36 cellular contexts compared by ENCODE assay signal in the genomic region with DNA sequence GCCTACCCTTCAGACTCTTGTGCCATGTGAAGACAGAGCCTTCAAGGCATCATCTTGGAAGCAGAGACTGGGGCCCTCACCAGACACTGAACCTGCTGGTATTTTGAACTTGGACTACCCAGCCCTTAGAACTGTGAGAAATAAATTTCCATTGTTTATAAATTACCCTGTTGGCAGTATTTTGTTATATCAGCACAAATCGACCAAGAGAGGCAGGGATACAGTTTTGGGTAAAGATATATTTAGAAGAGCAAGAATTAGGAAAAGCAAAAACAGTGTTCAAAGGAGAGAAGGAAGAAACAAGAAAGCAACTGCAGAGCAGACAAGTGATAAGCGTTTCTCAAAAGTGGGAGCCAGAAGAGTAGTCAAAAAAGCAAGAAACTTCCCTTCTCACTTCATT.
"Had no signal": no experiment of that assay in that cellular context is flagged by ENCODE, and none has a peak within 500 bp of the region (broad histone marks: within the 10 kb centered on the region; RNA-seq: fewer than 3 reads in every experiment).

No MANE protein-coding gene starts in this region.

- H3K36me3 Mint-ChIP-seq: activated CD8-positive, alpha-beta memory T cell treated with anti-CD3 and anti-CD28 coated beads, Interleukin-2, amount 10 ng/mL, durations not matched to agents 7 days and 5 days had no signal

- H3K27ac ChIP-seq: adrenal gland, body of pancreas, brain microvascular endothelial cell, breast epithelium, VCaP had no signal

- H3K4me1 ChIP-seq: body of pancreas, breast epithelium had no signal

- H3K9me3 ChIP-seq: adrenal gland, body of pancreas had no signal

- H3K4me3 ChIP-seq: adrenal gland, body of pancreas, breast epithelium had no signal

- H3K4me1 Mint-ChIP-seq: activated B cell treated with CpG ODN at 0.5 μM for 24 hours; activated CD4-positive, alpha-beta memory T cell treated with anti-CD3 and anti-CD28 coated beads, Interleukin-2, amount 10 ng/mL, durations not matched to agents 7 days and 5 days; activated CD4-positive, alpha-beta T cell treated with anti-CD3 and anti-CD28 coated beads, Interleukin-2, amount 10 ng/mL, durations not matched to agents 7 days and 5 days; activated CD8-positive, alpha-beta memory T cell treated with anti-CD3 and anti-CD28 coated beads, Interleukin-2, amount 10 ng/mL, durations not matched to agents 7 days and 5 days; activated naive CD8-positive, alpha-beta T cell treated with anti-CD3 and anti-CD28 coated beads for 36 hours; activated T-helper 17 cell treated with anti-CD3 and anti-CD28 coated beads, Interleukin-2, amount 50 U/mL, for 72 hours had no signal

- DNase-seq: activated B cell treated with CpG ODN at 0.5 μM for 24 hours; activated CD4-positive, alpha-beta memory T cell treated with anti-CD3 and anti-CD28 coated beads, Interleukin-2, amount 10 ng/mL, durations not matched to agents 7 days and 5 days; activated CD4-positive, alpha-beta T cell treated with anti-CD3 and anti-CD28 coated beads for 4 hours; activated CD4-positive, alpha-beta T cell treated with anti-CD3 and anti-CD28 coated beads, Interleukin-2, amount 10 ng/mL, durations not matched to agents 7 days and 5 days; activated CD4-positive, alpha-beta T cell treated with anti-CD3 and anti-CD28 coated beads, Interleukin-2, amount 50 U/mL, for 48 hours; activated CD4-positive, CD25-positive, alpha-beta regulatory T cell treated with anti-CD3 and anti-CD28 coated beads, Interleukin-2, amount 50 U/mL, for 72 hours; activated CD8-positive, alpha-beta memory T cell treated with anti-CD3 and anti-CD28 coated beads for 24 hours; activated CD8-positive, alpha-beta memory T cell treated with anti-CD3 and anti-CD28 coated beads, Interleukin-2, amount 10 ng/mL, durations not matched to agents 7 days and 5 days; activated CD8-positive, alpha-beta T cell treated with anti-CD3 and anti-CD28 coated beads, Interleukin-2, amount 10 ng/mL, durations not matched to agents 7 days and 5 days; activated effector memory CD4-positive, alpha-beta T cell treated with anti-CD3 and anti-CD28 coated beads, Interleukin-2, amount 50 U/mL, for 16 hours; activated gamma-delta T cell treated with Interleukin-2 at 50 U/mL for 16 hours; activated naive CD4-positive, alpha-beta T cell; activated naive CD4-positive, alpha-beta T cell treated with anti-CD3 and anti-CD28 coated beads for 36 hours; activated naive CD4-positive, alpha-beta T cell treated with anti-CD3 and anti-CD28 coated beads, Interleukin-2, amount 50 U/mL, for 16 hours; activated naive CD8-positive, alpha-beta T cell treated with anti-CD3 and anti-CD28 coated beads for 36 hours; activated T-cell treated with anti-CD3 and anti-CD28 coated beads for 4 hours; activated T-cell treated with anti-CD3 and anti-CD28 coated beads, Interleukin-2, amount 50 U/mL, for 1 hour; activated T-cell treated with anti-CD3 and anti-CD28 coated beads, Interleukin-2, amount 50 U/mL, for 4 hours; activated T-cell treated with anti-CD3 and anti-CD28 coated beads, Interleukin-2, amount 50 U/mL, for 72 hours; adrenal gland; amniotic stem cell; aorta; body of pancreas; brain microvascular endothelial cell; central memory CD4-positive, alpha-beta T cell; T-helper 1 cell; T-helper 2 cell; T-helper 9 cell had no signal

- ATAC-seq: activated CD8-positive, alpha-beta memory T cell treated with anti-CD3 and anti-CD28 coated beads, Interleukin-2, amount 10 ng/mL, durations not matched to agents 7 days and 5 days; activated CD8-positive, alpha-beta T cell treated with anti-CD3 and anti-CD28 coated beads, Interleukin-2, amount 10 ng/mL, durations not matched to agents 7 days and 5 days; activated naive CD4-positive, alpha-beta T cell treated with anti-CD3 and anti-CD28 coated beads, Interleukin-2, amount 50 U/mL, for 72 hours; activated T-cell treated with anti-CD3 and anti-CD28 coated beads, Interleukin-2, amount 50 U/mL, for 4 hours; activated T-cell treated with anti-CD3 and anti-CD28 coated beads, Interleukin-2, amount 50 U/mL, for 72 hours; activated T-helper 17 cell treated with anti-CD3 and anti-CD28 coated beads, Interleukin-2, amount 50 U/mL, for 72 hours; body of pancreas had no signal

- H3K36me3 ChIP-seq: adrenal gland, brain microvascular endothelial cell, breast epithelium had no signal

- H3K9me3 Mint-ChIP-seq: activated CD4-positive, alpha-beta T cell treated with anti-CD3 and anti-CD28 coated beads, Interleukin-2, amount 10 ng/mL, durations not matched to agents 7 days and 5 days; T-helper 1 cell treated with Interleukin-12 subunit alpha and Interleukin-12 subunit beta and Interleukin-4 antibody, amounts not matched to agents 30 μg/mL and 1 μg/mL, for 36 hours had no signal

- H3K27me3 ChIP-seq: adrenal gland, body of pancreas, brain microvascular endothelial cell, breast epithelium had no signal

- H3K27me3 Mint-ChIP-seq: activated B cell treated with CpG ODN at 0.5 μM for 24 hours; activated CD4-positive, alpha-beta memory T cell treated with anti-CD3 and anti-CD28 coated beads, Interleukin-2, amount 10 ng/mL, durations not matched to agents 7 days and 5 days; activated CD4-positive, alpha-beta T cell treated with anti-CD3 and anti-CD28 coated beads, Interleukin-2, amount 10 ng/mL, durations not matched to agents 7 days and 5 days; activated CD8-positive, alpha-beta memory T cell treated with anti-CD3 and anti-CD28 coated beads, Interleukin-2, amount 10 ng/mL, durations not matched to agents 7 days and 5 days; activated naive CD8-positive, alpha-beta T cell treated with anti-CD3 and anti-CD28 coated beads for 36 hours had no signal

- H3K4me3 Mint-ChIP-seq: activated B cell treated with CpG ODN at 0.5 μM for 24 hours; activated CD4-positive, alpha-beta memory T cell treated with anti-CD3 and anti-CD28 coated beads, Interleukin-2, amount 10 ng/mL, durations not matched to agents 7 days and 5 days; activated CD4-positive, alpha-beta T cell treated with anti-CD3 and anti-CD28 coated beads, Interleukin-2, amount 10 ng/mL, durations not matched to agents 7 days and 5 days; activated CD8-positive, alpha-beta memory T cell treated with anti-CD3 and anti-CD28 coated beads, Interleukin-2, amount 10 ng/mL, durations not matched to agents 7 days and 5 days; activated CD8-positive, alpha-beta T cell treated with anti-CD3 and anti-CD28 coated beads, Interleukin-2, amount 10 ng/mL, durations not matched to agents 7 days and 5 days; activated naive CD4-positive, alpha-beta T cell treated with anti-CD3 and anti-CD28 coated beads for 36 hours; activated naive CD8-positive, alpha-beta T cell treated with anti-CD3 and anti-CD28 coated beads for 36 hours; activated T-cell treated with anti-CD3 and anti-CD28 coated beads, Interleukin-2, amount 50 U/mL, for 4 hours; activated T-cell treated with anti-CD3 and anti-CD28 coated beads, Interleukin-2, amount 50 U/mL, for 72 hours; activated T-helper 1 cell treated with anti-CD3 and anti-CD28 coated beads, Interleukin-12 subunit alpha, Interleukin-12 subunit beta, Interleukin-2, Interleukin-4 antibody, amounts not matched to agents 30 ng/mL and 10 ng/mL and 1 ng/mL, durations not matched to agents 14 hours and 24 hours and 36 hours; activated T-helper 17 cell treated with anti-CD3 and anti-CD28 coated beads, Interleukin-2, amount 50 U/mL, for 72 hours; T-helper 1 cell treated with Interleukin-12 subunit alpha and Interleukin-12 subunit beta and Interleukin-4 antibody, amounts not matched to agents 30 μg/mL and 1 μg/mL, for 36 hours; T-helper 2 cell treated with Interferon-gamma antibody and Interleukin-4, amounts not matched to agents 5 μg/mL and 100 μg/mL, for 36 hours had no signal

- FAIRE-seq: TTC549 had no signal

- H3K27ac Mint-ChIP-seq: activated B cell treated with CpG ODN at 0.5 μM for 24 hours; activated CD4-positive, alpha-beta memory T cell treated with anti-CD3 and anti-CD28 coated beads, Interleukin-2, amount 10 ng/mL, durations not matched to agents 7 days and 5 days; activated CD4-positive, alpha-beta T cell treated with anti-CD3 and anti-CD28 coated beads, Interleukin-2, amount 10 ng/mL, durations not matched to agents 7 days and 5 days; activated CD8-positive, alpha-beta memory T cell treated with anti-CD3 and anti-CD28 coated beads, Interleukin-2, amount 10 ng/mL, durations not matched to agents 7 days and 5 days; activated CD8-positive, alpha-beta T cell treated with anti-CD3 and anti-CD28 coated beads, Interleukin-2, amount 10 ng/mL, durations not matched to agents 7 days and 5 days; activated naive CD4-positive, alpha-beta T cell treated with anti-CD3 and anti-CD28 coated beads for 36 hours; activated naive CD4-positive, alpha-beta T cell treated with anti-CD3 and anti-CD28 coated beads, Interleukin-2, amount 50 U/mL, for 72 hours; activated naive CD8-positive, alpha-beta T cell treated with anti-CD3 and anti-CD28 coated beads for 36 hours; activated T-cell treated with anti-CD3 and anti-CD28 coated beads, Interleukin-2, amount 50 U/mL, for 72 hours; activated T-helper 1 cell treated with anti-CD3 and anti-CD28 coated beads, Interleukin-12 subunit alpha, Interleukin-12 subunit beta, Interleukin-2, Interleukin-4 antibody, amounts not matched to agents 30 ng/mL and 10 ng/mL and 1 ng/mL, durations not matched to agents 14 hours and 24 hours and 36 hours; activated T-helper 17 cell treated with anti-CD3 and anti-CD28 coated beads, Interleukin-2, amount 50 U/mL, for 72 hours; T-helper 1 cell treated with Interleukin-12 subunit alpha and Interleukin-12 subunit beta and Interleukin-4 antibody, amounts not matched to agents 30 μg/mL and 1 μg/mL, for 36 hours; T-helper 2 cell treated with Interferon-gamma antibody and Interleukin-4, amounts not matched to agents 5 μg/mL and 100 μg/mL, for 36 hours had no signal
